18 cellular contexts compared by ENCODE assay signal in the genomic region with DNA sequence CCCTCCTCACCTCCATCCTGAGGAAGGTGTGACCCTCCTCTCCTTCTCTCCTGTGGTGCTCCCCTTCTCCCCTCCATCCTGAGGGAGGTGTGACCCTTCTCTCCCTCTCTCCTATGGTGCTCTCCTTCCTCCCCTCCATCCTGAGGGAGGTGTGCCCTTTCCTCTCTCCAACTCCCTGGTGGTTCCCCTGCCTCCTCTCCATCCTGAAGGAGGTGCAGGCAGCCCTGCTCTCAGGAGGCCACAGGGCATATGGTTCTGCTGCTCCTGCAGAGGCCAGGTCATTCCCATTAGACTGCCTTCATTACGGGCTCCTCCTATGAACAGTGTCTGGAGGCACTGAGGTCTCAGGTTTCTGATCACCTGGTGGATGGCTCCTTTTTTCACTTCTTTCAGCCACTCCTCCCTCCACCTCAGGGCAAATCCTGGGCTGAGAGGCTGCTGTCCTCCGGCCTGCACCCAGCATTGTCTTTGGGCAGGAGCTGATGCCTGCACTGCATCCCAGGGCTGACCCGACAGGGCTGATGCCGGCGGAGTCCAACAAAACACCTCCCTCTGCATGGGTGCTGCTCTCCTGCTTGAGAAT.
DNase-seq lines count a peak whose midpoint lies in the region; ATAC-seq and TF ChIP-seq lines count a peak whose summit lies in the region.
"Had no signal": no experiment of that assay in that cellular context is flagged by ENCODE, and none has a peak within 500 bp of the region (broad histone marks: within the 10 kb centered on the region; RNA-seq: fewer than 3 reads in every experiment).

No MANE protein-coding gene starts in this region.

- H2AFZ ChIP-seq in GM23338 = peak overlapping the region; percentile 84; the same call in 1 of the 2 replicates
- H2AFZ ChIP-seq in PC-3 (ENCODE audit: low read length) = no peak overlapping the region
- no peak overlapping the region for H2AFZ ChIP-seq in GM23248

- no peak overlapping the region for H3K4me3 Mint-ChIP-seq in GM23338
- H3K4me3 Mint-ChIP-seq: B cell; CD4-positive, alpha-beta T cell; IgD-negative memory B cell had no signal

- H3K4me1 Mint-ChIP-seq in GM23338 = no peaks in the 10 kb centered on the region; the same call in 2 of the 3 replicates

- intact Hi-C loops in PC-3 (cut with micrococcal nuclease) = no loop called here

- CTCF ChIA-PET in PC-3 (lab: Charles Lee) = no interaction called here

- H3K36me3 Mint-ChIP-seq in GM23338 (ENCODE audit: low read depth) = peaks cover 4% of the 10 kb centered on the region; the same call in 2 of the 3 replicates

- no peaks in the 10 kb centered on the region for H3K27me3 ChIP-seq in GM23338 (ENCODE audit: insufficient read depth)
- no peaks in the 10 kb centered on the region for H3K27me3 ChIP-seq in PC-3 (ENCODE audit: low read length)
- H3K27me3 ChIP-seq in GM23248 (replicated peaks; ENCODE audit: insufficient read depth) = no peaks in the 10 kb centered on the region; the same call in 1 of the 2 replicates

- H4K20me1 ChIP-seq in GM23338 (replicated peaks; ENCODE audit: insufficient read depth) (no peaks in the 10 kb centered on the region), PC-3 (ENCODE audit: low read length) (no peaks in the 10 kb centered on the region), GM23248 (ENCODE audit: insufficient read depth) (no peaks in the 10 kb centered on the region)

- peaks cover 6% of the 10 kb centered on the region; the same call in 1 of the 3 replicates for H3K9me3 Mint-ChIP-seq in GM23338
- H3K9me3 Mint-ChIP-seq: CD4-positive, alpha-beta T cell had no signal

- TF ChIP-seq CTCF in GM23338 (conservative IDR thresholded peaks at IDR 0.05; ENCODE audit: low read depth in 2 of 2) (no peak), PC-3 (conservative IDR thresholded peaks at IDR 0.05; ENCODE audit: low read depth, low read length) (no peak)

- H3F3A ChIP-seq in GM23338 (replicated peaks; ENCODE audit: low read depth) (no peaks in the 10 kb centered on the region), PC-3 (ENCODE audit: low read length, unreplicated experiment) (no peaks in the 10 kb centered on the region), GM23248 (ENCODE audit: insufficient read depth) (no peaks in the 10 kb centered on the region)

- BruUV-seq in PC-3 (replicated peaks; lab: Mats Ljungman, UMichigan) = no TSS peak

- POLR2A ChIA-PET in PC-3 (lab: Charles Lee; ENCODE audit: unreplicated experiment) = no interaction called here

- H3K27me3 Mint-ChIP-seq in GM23338 (ENCODE audit: insufficient read depth, low read depth, poor library complexity) = peaks cover 2% of the 10 kb centered on the region

- H3K4me1 ChIP-seq in GM23338 (ENCODE audit: insufficient read depth) (no peaks in the 10 kb centered on the region), PC-3 (ENCODE audit: insufficient read depth, low read length) (no peaks in the 10 kb centered on the region), GM23248 (ENCODE audit: insufficient read depth) (no peaks in the 10 kb centered on the region)

- H3K9me3 ChIP-seq in PC-3 (ENCODE audit: low read length) (no peaks in the 10 kb centered on the region), GM23248 (ENCODE audit: low read depth) (no peaks in the 10 kb centered on the region)

- DNase-seq in GM23338 (ENCODE audit: low spot score) (peak; percentile 13), NCI-H2107 (lab: John Stamatoyannopoulos, UW) (peak; percentile 19), PC-3 (peak; percentile 59), iPS-NIHi7 (ENCODE audit: extremely low spot score) (peak; percentile 34), GM23248 (no peak), KG1 (lab: John Stamatoyannopoulos, UW) (no peak)
- DNase-seq: Calu3; CD4-positive, alpha-beta T cell; DMS79 treated with DMSO at 0.1 percent for 48 hours; GDM1; NCI-H146; NCI-H2081 treated with DMSO at 0.1 percent for 48 hours; NCI-H524; SIG-M5 had no signal

- in situ Hi-C loops in GM23248 (cut with MboI) = no loop called here

- H3K27ac ChIP-seq in GM23338 (ENCODE audit: low read depth) (no peak overlapping the region), PC-3 (ENCODE audit: low read length) (no peak overlapping the region), GM23248 (no peak overlapping the region)

- H3K27ac Mint-ChIP-seq in GM23338 = no peak overlapping the region
- H3K27ac Mint-ChIP-seq: B cell; CD4-positive, alpha-beta T cell had no signal

- no peaks in the 10 kb centered on the region for H3K79me2 ChIP-seq in GM23338 (replicated peaks; ENCODE audit: insufficient read depth)
- H3K79me2 ChIP-seq in PC-3 (ENCODE audit: low read length) = no peaks in the 10 kb centered on the region
- H3K79me2 ChIP-seq in GM23248 (ENCODE audit: insufficient read depth) = no peaks in the 10 kb centered on the region

- H3K4me3 ChIP-seq in GM23338 (no peak overlapping the region), PC-3 (ENCODE audit: low read length) (no peak overlapping the region), GM23248 (no peak overlapping the region)

- peak; percentile 89 for ATAC-seq in GM23338
- no peak for ATAC-seq in PC-3
- no peak for ATAC-seq in GM19035 (IDR thresholded peaks at IDR 0.05; ENCODE audit: unreplicated experiment)
- ATAC-seq in GM21576 (IDR thresholded peaks at IDR 0.05; ENCODE audit: unreplicated experiment) = no peak

- H3K9ac ChIP-seq in PC-3 (ENCODE audit: low read length) = no peak overlapping the region
- no peak overlapping the region for H3K9ac ChIP-seq in GM23248

- no peak overlapping the region for H3K4me2 ChIP-seq in GM23338
- H3K4me2 ChIP-seq in PC-3 (ENCODE audit: low read length) = no peak overlapping the region
- H3K4me2 ChIP-seq in GM23248 (ENCODE audit: unreplicated experiment) = no peak overlapping the region

- H3K9me2 ChIP-seq in GM23338 (ENCODE audit: insufficient read depth) (no peaks in the 10 kb centered on the region), PC-3 (replicated peaks; ENCODE audit: low read length) (no peaks in the 10 kb centered on the region), GM23248 (ENCODE audit: insufficient read depth) (no peaks in the 10 kb centered on the region)

- 26 to 37% methylated on average over 5 of the region's 5 CpGs for WGBS in GM23248 (ENCODE audit: low coverage in 1 of 2, low lambda C conversion rate in 2 of 2, missing lambda C conversion rate in 2 of 2), 2 experiments

- H3K36me3 ChIP-seq in GM23338 (ENCODE audit: insufficient read depth) = no peaks in the 10 kb centered on the region
- H3K36me3 ChIP-seq in PC-3 (ENCODE audit: low read depth, low read length) = no peaks in the 10 kb centered on the region
- H3K36me3 ChIP-seq in GM23248 (ENCODE audit: low read depth) = no peaks in the 10 kb centered on the region

TF ChIP-seq in GM23338, 12 proteins besides CTCF, POLR2A, EP300 and RAD21 (continues in another document):
- TF ChIP-seq ETS1 (IDR thresholded peaks at IDR 0.05) = no peak

Comparison
In these comparisons a context has a peak if more than half of its experiments do, and no peak if none do; other contexts are left out.
1. DNase-seq: peak in GM23338 (single experiment), NCI-H2107 (single experiment), PC-3 (single experiment) and iPS-NIHi7 (single experiment); none in GM23248 (single experiment) and KG1 (single experiment).